In genomic region chr10:102068216-102068615, GRCh38 we compare ENCODE assay signal across 13 cellular contexts. TPM values are rescaled to one million over a fixed set of nuclear protein-coding genes. Genes with fewer than 3 reads are reported as not detected.
A peak's percentile ranks its signal among the peaks of the same experiment; 100 is the strongest.
DNase-seq lines count a peak whose midpoint lies in the region; ATAC-seq and TF ChIP-seq lines count a peak whose summit lies in the region.
"Had no signal": no experiment of that assay in that cellular context is flagged by ENCODE, and none has a peak within 500 bp of the region (broad histone marks: within the 10 kb centered on the region; RNA-seq: fewer than 3 reads in every experiment).

No MANE protein-coding gene starts in this region.

- H3K4me1 ChIP-seq in breast epithelium (peaks cover 0 to 13% of the 10 kb centered on the region in 2 donors), transverse colon (peaks cover 15 to 39% (median 21%) of the 10 kb centered on the region in 4 donors)

- DNase-seq in MCF 10A (ENCODE audit: unreplicated experiment) (peak; percentile 48), breast epithelium (ENCODE audit: low spot score in 2 of 2) (no peak), NCI-H345 treated with DMSO at 0.1 percent for 48 hours (lab: John Stamatoyannopoulos, UW; ENCODE audit: unreplicated experiment) (peak; percentile 22), left cardiac atrium (peak; percentile 50), transverse colon (peak; percentile 27), GM13976 (ENCODE audit: low spot score) (no peak)
- DNase-seq: KG1; NCI-H2171 treated with DMSO at 0.1 percent for 48 hours; SIG-M5; stimulated activated naive B cell treated with anti-CD40 and anti-IgM and Interleukin-4, amounts not matched to agents 10 μg/mL and 1 μg/mL and 100 μg/mL, for 72 hours had no signal

- intact Hi-C loops in MCF 10A (cut with micrococcal nuclease) = no loop called here
- intact Hi-C loops in breast epithelium (cut with DNase I; ENCODE audit: low total_unique reads) = no loop called here
- intact Hi-C loops in left cardiac atrium (cut with DNase I) = loop anchor here in 1 of 2 donors (10.0 kb wide), 1 partner anchor 463 kb away; no protein-coding TSS in a partner anchor
- intact Hi-C loops in transverse colon (cut with DNase I; ENCODE audit: low total_unique reads) = no loop called here

- H3K4me3 Mint-ChIP-seq in MCF 10A (ENCODE audit: unreplicated experiment) = no peak overlapping the region

- TF ChIP-seq CTCF in MCF 10A (IDR thresholded peaks at IDR 0.05; ENCODE audit: unreplicated experiment) (no peak), breast epithelium (IDR thresholded peaks at IDR 0.05) (no peak), transverse colon (IDR thresholded peaks at IDR 0.05) (no peak), GM13976 (IDR thresholded peaks at IDR 0.05; ENCODE audit: borderline replicate concordance, control extremely low read depth, extremely low read depth, insufficient read depth, missing control alignments) (no peak)

- no peak for TF ChIP-seq POLR2A in breast epithelium (IDR thresholded peaks at IDR 0.05)
- no peak for TF ChIP-seq POLR2A in transverse colon (IDR thresholded peaks at IDR 0.05)

- H3K36me3 ChIP-seq in breast epithelium (no peaks in the 10 kb centered on the region), transverse colon (no peaks in the 10 kb centered on the region)

- ATAC-seq in left cardiac atrium = no peak
- ATAC-seq in GM19397 (IDR thresholded peaks at IDR 0.05; ENCODE audit: unreplicated experiment) = no peak
- no peak for ATAC-seq in HG03571 (IDR thresholded peaks at IDR 0.05; ENCODE audit: unreplicated experiment)
- ATAC-seq: stimulated activated naive B cell treated with anti-CD40 and anti-IgM and Interleukin-4, amounts not matched to agents 10 μg/mL and 1 μg/mL and 100 μg/mL, for 72 hours had no signal

- no TSS peak for BruUV-seq in MCF 10A (replicated peaks; lab: Mats Ljungman, UMichigan)

- H3K4me3 ChIP-seq in breast epithelium (no peak overlapping the region), transverse colon (no peak overlapping the region)
- H3K4me3 ChIP-seq: lung had no signal

- TF ChIP-seq EP300 in transverse colon (IDR thresholded peaks at IDR 0.05; ENCODE audit: low read depth) = no peak

- POLR2A ChIA-PET in MCF 10A (lab: Yijun Ruan, JAX) = interaction anchor here (0.5 to 1.4 kb wide), 8 partner anchors 10 to 374 kb away, joined by 3 to 8 read pairs (median 3); partner anchors contain the start of gene ARMH3

- in situ Hi-C loops in transverse colon (cut with MboI; ENCODE audit: low pct_ligation_motif_present in 1 of 4, low pct_unique_long_range_greater_than_20kb in 1 of 4, low sequenced_read_pairs in 3 of 4) = no loop called here
- in situ Hi-C loops in GM13976 (cut with MboI; ENCODE audit: low sequenced_read_pairs, unreplicated experiment) = no loop called here

- H3K27me3 Mint-ChIP-seq in MCF 10A (ENCODE audit: insufficient read depth, unreplicated experiment) = no peaks in the 10 kb centered on the region
- H3K27me3 Mint-ChIP-seq: stimulated activated naive B cell treated with anti-CD40 and anti-IgM and Interleukin-4, amounts not matched to agents 10 μg/mL and 1 μg/mL and 100 μg/mL, for 72 hours had no signal

- no peaks in the 10 kb centered on the region for H3K9me3 Mint-ChIP-seq in MCF 10A (ENCODE audit: unreplicated experiment)
- H3K9me3 Mint-ChIP-seq: stimulated activated naive B cell treated with anti-CD40 and anti-IgM and Interleukin-4, amounts not matched to agents 10 μg/mL and 1 μg/mL and 100 μg/mL, for 72 hours had no signal

- peaks cover 24% of the 10 kb centered on the region for H3K4me1 Mint-ChIP-seq in MCF 10A (ENCODE audit: insufficient read depth, unreplicated experiment)

- peaks cover 17% of the 10 kb centered on the region for H3K36me3 Mint-ChIP-seq in MCF 10A (ENCODE audit: insufficient read depth, unreplicated experiment)

- H3K9me3 ChIP-seq in breast epithelium (no peaks in the 10 kb centered on the region), transverse colon (no peaks in the 10 kb centered on the region)

- H3K27ac ChIP-seq in breast epithelium = no peak overlapping the region
- no peak overlapping the region for H3K27ac ChIP-seq in transverse colon

- H3K27me3 ChIP-seq in breast epithelium = no peaks in the 10 kb centered on the region
- no peaks in the 10 kb centered on the region for H3K27me3 ChIP-seq in transverse colon

- CTCF ChIA-PET in MCF 10A (lab: Yijun Ruan, JAX) = interaction anchor here (1.0 to 3.1 kb wide), 6 partner anchors 33 to 233 kb away, joined by 3 to 12 read pairs (median 5); no protein-coding TSS in a partner anchor

- WGBS in transverse colon (ENCODE audit: low coverage in 1 of 2), 2 donors = 20 to 43% methylated on average over 1 of the region's 1 CpG

- H3K27ac Mint-ChIP-seq in MCF 10A (ENCODE audit: low read depth, unreplicated experiment) = no peak overlapping the region
- H3K27ac Mint-ChIP-seq: stimulated activated naive B cell treated with anti-CD40 and anti-IgM and Interleukin-4, amounts not matched to agents 10 μg/mL and 1 μg/mL and 100 μg/mL, for 72 hours had no signal

RNA-seq across cellular contexts. Expression of gene HPS6, which starts 3.1 kb away (rescaled TPM):
- total RNA-seq in MCF 10A (2022) = 15.0 and 16.6 TPM in 2 replicates
- total RNA-seq in breast epithelium = 10 to 100 TPM; 17.4 to 22.7 (median 19.7) TPM
- 10 to 100 TPM; 10.1 to 12.1 TPM for total RNA-seq in left cardiac atrium
- 10 to 100 TPM; 17.1 to 30.9 (median 23.8) TPM for total RNA-seq in transverse colon

RNA-seq across cellular contexts. Expression of gene ARMH3, which starts 12.2 kb away (rescaled TPM):
- total RNA-seq in MCF 10A (2022) (17.6 and 18.9 TPM in 2 replicates), breast epithelium (10 to 100 TPM; 18.4 to 27.4 (median 22.4) TPM), left cardiac atrium (10 to 100 TPM; 28.8 to 33.7 TPM), transverse colon (10 to 100 TPM; 11.5 to 29.7 (median 19.5) TPM)

RNA-seq across cellular contexts. Expression of gene LDB1, which starts 52.0 kb away (rescaled TPM):
- total RNA-seq in MCF 10A (2022) = 28.9 and 31.7 TPM in 2 replicates
- total RNA-seq in breast epithelium = 10 to 100 TPM; 29.6 to 53.6 (median 43.6) TPM
- 10 to 100 TPM; 44.3 to 48.6 TPM for total RNA-seq in left cardiac atrium
- 10 to 100 TPM; 31.9 to 81.9 (median 54.1) TPM for total RNA-seq in transverse colon

Comparison
In these comparisons a context has a peak if more than half of its experiments do, and no peak if none do; other contexts are left out.
1. DNase-seq: peak in MCF 10A (single experiment), NCI-H345 treated with DMSO at 0.1 percent for 48 hours (single experiment), left cardiac atrium (single experiment) and transverse colon (single experiment); none in breast epithelium (0 of 2) and GM13976 (single experiment).